In genomic region chr17:57889892-57890856, GRCh38 we compare ENCODE assay signal across 8 cellular contexts. TPM values are rescaled to one million over a fixed set of nuclear protein-coding genes. Genes with fewer than 3 reads are reported as not detected.
DNase-seq lines count a peak whose midpoint lies in the region; ATAC-seq and TF ChIP-seq lines count a peak whose summit lies in the region.

No MANE protein-coding gene starts in this region.

- ATAC-seq in GM21825 (IDR thresholded peaks at IDR 0.05; ENCODE audit: unreplicated experiment), result no peak

- H3K4me3 ChIP-seq in fibroblast of mammary gland (ENCODE audit: control insufficient read depth, low read depth, low read length), result no peak overlapping the region

- TF ChIP-seq CTCF in fibroblast of mammary gland (conservative IDR thresholded peaks at IDR 0.05; ENCODE audit: control insufficient read depth, insufficient read depth, low read depth, low read length), result no peak

- peak; percentile 45 to 71 for DNase-seq in AML-193 (lab: John Stamatoyannopoulos, UW)
- peak; percentile 16 for DNase-seq in SHP77 treated with DMSO at 0.1 percent for 48 hours (lab: John Stamatoyannopoulos, UW)
- peak; percentile 81 for DNase-seq in fibroblast of mammary gland (ENCODE audit: low read depth)
- peak; percentile 42 for DNase-seq in occipital lobe (lab: John Stamatoyannopoulos, UW)
- no peak for DNase-seq in NCI-H526 (lab: John Stamatoyannopoulos, UW)
- DNase-seq in DMS53 treated with DMSO at 0.1 percent for 48 hours (lab: John Stamatoyannopoulos, UW; ENCODE audit: unreplicated experiment), result no peak
- DNase-seq in activated naive CD4-positive, alpha-beta T cell treated with anti-CD3 and anti-CD28 coated beads, Interleukin-2, amount 50 U/mL, for 16 hours, result no peak

RNA-seq across cellular contexts. Expression of gene MRPS23, which starts 40.3 kb away (rescaled TPM):
- total RNA-seq in occipital lobe, result 27.9 TPM

Comparison
In these comparisons a context has a peak if more than half of its experiments do, and no peak if none do; other contexts are left out.
1. DNase-seq: peak in AML-193 (2 of 2), SHP77 treated with DMSO at 0.1 percent for 48 hours (single experiment), fibroblast of mammary gland (single experiment) and occipital lobe (single experiment); none in NCI-H526 (0 of 2), DMS53 treated with DMSO at 0.1 percent for 48 hours (single experiment) and activated naive CD4-positive, alpha-beta T cell treated with anti-CD3 and anti-CD28 coated beads, Interleukin-2, amount 50 U/mL, for 16 hours (single experiment).